ENCODE assay signal across 8 cellular contexts in the genomic region with DNA sequence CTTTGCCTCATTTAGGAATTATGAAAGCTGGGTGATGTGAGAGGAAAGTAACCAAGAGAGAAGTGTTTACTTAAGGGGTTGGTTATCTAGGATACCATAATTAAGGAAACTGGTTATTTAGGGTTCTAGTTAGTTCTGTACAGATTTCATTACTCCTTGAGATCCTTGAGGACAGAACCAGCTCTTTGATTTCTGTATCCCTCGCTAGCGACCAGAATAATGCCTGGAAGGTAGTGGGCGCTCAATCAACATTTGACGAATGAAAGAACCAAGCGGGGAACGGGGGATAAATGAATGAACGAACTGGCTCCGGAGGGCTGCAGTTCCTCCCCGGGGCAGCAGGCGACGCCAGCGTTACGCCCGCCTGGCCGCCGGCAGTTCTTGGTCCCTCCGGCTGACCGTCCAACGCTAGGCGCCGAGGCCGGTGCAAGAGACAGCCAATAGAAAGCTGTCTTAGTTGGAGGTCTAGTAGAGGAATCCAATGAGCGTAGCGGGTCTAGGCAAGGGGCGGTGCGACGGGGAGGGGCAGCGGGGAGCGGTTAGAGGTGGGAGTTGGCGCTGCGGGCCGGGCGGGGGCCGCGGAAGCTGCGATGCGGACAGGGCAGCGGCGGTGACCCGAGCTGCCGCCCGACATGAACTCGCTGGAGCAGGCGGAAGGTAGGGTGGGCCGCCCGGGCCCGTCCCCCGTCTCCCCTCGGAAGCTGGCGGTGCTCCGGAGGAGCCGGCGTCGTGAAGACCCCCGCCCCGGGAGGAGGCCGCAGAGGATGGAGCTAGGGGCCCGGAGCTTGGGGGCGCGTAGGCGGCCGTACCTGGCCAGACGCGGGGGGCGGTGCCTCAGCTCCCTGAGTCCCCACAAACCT. TPM values are rescaled to one million over a fixed set of nuclear protein-coding genes. Genes with fewer than 3 reads are reported as not detected.
DNase-seq lines count a peak whose midpoint lies in the region; ATAC-seq and TF ChIP-seq lines count a peak whose summit lies in the region.

A gene with protein sequence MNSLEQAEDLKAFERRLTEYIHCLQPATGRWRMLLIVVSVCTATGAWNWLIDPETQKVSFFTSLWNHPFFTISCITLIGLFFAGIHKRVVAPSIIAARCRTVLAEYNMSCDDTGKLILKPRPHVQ (plus strand): TSS at position 542 of the 860 bp plus-strand sequence. CDS start 91 bp downstream, at position 633.

- H3K36me3 Mint-ChIP-seq in chondrocyte (ENCODE audit: low read depth), result peaks cover under 1% of the 10 kb centered on the region

- H3K27ac Mint-ChIP-seq in chondrocyte (ENCODE audit: unreplicated experiment), result peak within 1 kb of the TSS; percentile 74

- H3K27me3 Mint-ChIP-seq in chondrocyte (ENCODE audit: low read depth), result peaks cover 14% of the 10 kb centered on the region

- H3K36me3 ChIP-seq in BJ (ENCODE audit: control insufficient read depth, insufficient read depth, low read length), result no peaks in the 10 kb centered on the region; the same call in 1 of the 2 replicates
- no peaks in the 10 kb centered on the region for H3K36me3 ChIP-seq in kidney epithelial cell (ENCODE audit: control insufficient read depth, insufficient read depth, low read length)

- peak; percentile 57 for TF ChIP-seq POLR2A in GM19193 (IDR thresholded peaks at IDR 0.05; ENCODE audit: extremely low read depth, insufficient read depth, insufficient read length)

- peak; percentile 72 for DNase-seq in BJ (ENCODE audit: low read depth)
- DNase-seq in NCI-H510A (lab: John Stamatoyannopoulos, UW), result peak; percentile 93
- DNase-seq in activated CD4-positive, alpha-beta T cell treated with anti-CD3 and anti-CD28 coated beads for 1 hour, result peak; percentile 88
- DNase-seq in chondrocyte (ENCODE audit: low spot score), result peak; percentile 98
- DNase-seq in kidney epithelial cell (ENCODE audit: low read depth), result peak; percentile 64
- DNase-seq in stimulated activated CD4-positive, alpha-beta T cell treated with anti-CD3 and anti-CD28 coated beads, Interleukin-15, amount 100 ng/mL, for 48 hours (ENCODE audit: low read depth in 2 of 2), result peak; percentile 89 to 91

- CTCF ChIA-PET in BJ (lab: Yijun Ruan, JAX), result interaction anchor here (0.6 to 2.9 kb wide), 38 partner anchors 8 to 722 kb away, joined by 3 to 68 read pairs (median 4); a partner anchor contains a TSS

- peak; percentile 97 for ATAC-seq in HG03439 (IDR thresholded peaks at IDR 0.05; ENCODE audit: unreplicated experiment)

- POLR2A ChIA-PET in BJ (lab: Charles Lee), result interaction anchor here (0.5 to 1.0 kb wide), 4 partner anchors 29 to 415 kb away, joined by 3 to 5 read pairs (median 3); no protein-coding TSS in a partner anchor

- peak within 1 kb of the TSS; percentile 70 for H3K4me3 ChIP-seq in BJ (ENCODE audit: low read depth, low read length)
- peak within 1 kb of the TSS; percentile 73 for H3K4me3 ChIP-seq in kidney epithelial cell (ENCODE audit: low read depth, low read length)

- H3K27me3 ChIP-seq in BJ (ENCODE audit: control insufficient read depth, insufficient read depth, low read length) (peaks cover 2% of the 10 kb centered on the region), kidney epithelial cell (ENCODE audit: control insufficient read depth, insufficient read depth, low read length) (no peaks in the 10 kb centered on the region)

- H3K9me3 Mint-ChIP-seq in chondrocyte (ENCODE audit: low read depth), result no peaks in the 10 kb centered on the region

- H3K4me3 Mint-ChIP-seq in chondrocyte (ENCODE audit: unreplicated experiment), result peak within 1 kb of the TSS; percentile 92

- peaks cover 15% of the 10 kb centered on the region for H3K4me1 Mint-ChIP-seq in chondrocyte (ENCODE audit: low read depth)

- TF ChIP-seq CTCF in BJ (IDR thresholded peaks at IDR 0.05; ENCODE audit: insufficient read depth, low read depth, low read length), result peak; percentile 100
- peak; percentile 95 for TF ChIP-seq CTCF in chondrocyte (IDR thresholded peaks at IDR 0.05)
- TF ChIP-seq CTCF in kidney epithelial cell (IDR thresholded peaks at IDR 0.05; ENCODE audit: insufficient read depth, low read length, poor library complexity, severe bottlenecking), result peak; percentile 100

RNA-seq across cellular contexts. Expression of the gene that starts here (rescaled TPM):
- 15.2 and 24.5 TPM in 2 replicates for polyA plus RNA-seq in BJ (2011; rRNA removed)
- 10.4 and 14.7 TPM in 2 replicates for polyA minus RNA-seq in BJ (2011; rRNA and poly(A)+ RNA removed)
- 23.8 to 28.1 TPM (median 25.7 TPM) in 3 replicates for total RNA-seq in chondrocyte
- 18.0 and 23.9 TPM in 2 replicates for total RNA-seq in kidney epithelial cell

Comparison
In these comparisons a context has a peak if more than half of its experiments do, and no peak if none do; other contexts are left out.
1. Peak in every context shown above with its lines: DNase-seq, ATAC-seq and H3K4me3 ChIP-seq.